10 cellular contexts compared by ENCODE assay signal in the genomic region with DNA sequence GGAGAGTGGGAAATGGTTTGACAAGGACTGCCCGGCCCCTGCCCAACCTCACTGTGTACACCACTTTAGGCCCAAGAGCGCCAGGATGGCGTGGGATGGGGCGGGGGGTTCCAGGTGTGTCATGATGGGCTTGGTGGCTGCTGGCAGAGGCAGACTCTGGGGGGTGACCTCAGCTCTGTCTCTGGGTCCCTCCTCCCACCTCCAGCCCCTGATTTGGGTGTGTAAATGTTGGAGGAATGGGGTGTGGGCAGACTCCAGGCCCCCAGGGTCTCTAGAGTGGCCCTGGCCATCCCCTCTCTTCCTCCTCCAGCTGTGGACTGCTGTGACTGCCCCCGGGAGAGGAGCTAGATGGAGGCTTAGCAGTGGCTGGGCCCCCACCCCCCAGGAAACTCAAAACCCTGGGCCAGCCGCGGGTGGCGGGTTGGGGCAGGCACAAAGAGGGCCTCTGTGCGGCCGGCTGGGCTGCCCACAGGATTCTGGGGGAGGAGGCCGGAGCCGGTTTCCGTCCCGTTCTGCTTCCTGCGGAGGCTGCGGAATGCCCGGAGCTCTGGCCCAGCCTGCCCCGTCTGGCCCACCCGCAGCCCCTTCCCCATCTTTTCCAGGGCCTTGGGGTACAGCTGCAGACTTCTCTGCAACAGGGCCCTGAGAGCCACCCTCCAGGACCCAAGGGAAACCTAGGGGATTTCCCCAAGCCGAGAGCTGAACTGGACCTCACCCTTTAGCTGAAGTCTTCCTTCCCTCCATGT. TPM values are rescaled to one million over a fixed set of nuclear protein-coding genes. Genes with fewer than 3 reads are reported as not detected.
DNase-seq lines count a peak whose midpoint lies in the region; ATAC-seq, FAIRE-seq and TF ChIP-seq lines count a peak whose summit lies in the region.
"Had no signal": no experiment of that assay in that cellular context is flagged by ENCODE, and none has a peak within 500 bp of the region (broad histone marks: within the 10 kb centered on the region; RNA-seq: fewer than 3 reads in every experiment).

No MANE protein-coding gene starts in this region.

- H3K36me3 Mint-ChIP-seq in stimulated activated naive CD8-positive, alpha-beta T cell treated with anti-CD3 and anti-CD28 coated beads, Interleukin-15, Interleukin-2, amounts not matched to agents 100 ng/mL and 50 ng/mL, for 24 hours (ENCODE audit: low read depth), result no peaks in the 10 kb centered on the region
- H3K36me3 Mint-ChIP-seq in activated T-cell treated with anti-CD3 and anti-CD28 coated beads, Interleukin-2, amount 50 U/mL, for 4 hours (ENCODE audit: insufficient read depth), result no peaks in the 10 kb centered on the region
- H3K36me3 Mint-ChIP-seq: activated naive CD4-positive, alpha-beta T cell treated with anti-CD3 and anti-CD28 coated beads, Interleukin-2, amount 50 U/mL, for 24 hours had no signal

- no peak overlapping the region for H3K27ac Mint-ChIP-seq in stimulated activated naive CD8-positive, alpha-beta T cell treated with anti-CD3 and anti-CD28 coated beads, Interleukin-15, Interleukin-2, amounts not matched to agents 100 ng/mL and 50 ng/mL, for 24 hours

- H3K4me3 ChIP-seq in bronchial epithelial cell (ENCODE audit: low read depth, low read length) (no peak overlapping the region), mucosa of rectum (ENCODE audit: low read length in 2 of 2) (no peak overlapping the region)

- no peak for TF ChIP-seq CTCF in bronchial epithelial cell (IDR thresholded peaks at IDR 0.05; ENCODE audit: insufficient read depth, low read length, severe bottlenecking)

- no peaks in the 10 kb centered on the region for H3K9me3 ChIP-seq in mucosa of rectum (ENCODE audit: control insufficient read depth in 2 of 2, low read length in 2 of 2)

- no peak for FAIRE-seq in bronchial epithelial cell (lab: Jason Lieb, UNC)

- H3K4me3 Mint-ChIP-seq in stimulated activated naive CD8-positive, alpha-beta T cell treated with anti-CD3 and anti-CD28 coated beads, Interleukin-15, Interleukin-2, amounts not matched to agents 100 ng/mL and 50 ng/mL, for 24 hours, result peak overlapping the region; percentile 77
- no peak overlapping the region for H3K4me3 Mint-ChIP-seq in activated T-cell treated with anti-CD3 and anti-CD28 coated beads, Interleukin-2, amount 50 U/mL, for 4 hours

- DNase-seq in stimulated activated naive CD8-positive, alpha-beta T cell treated with anti-CD3 and anti-CD28 coated beads, Interleukin-15, Interleukin-2, amounts not matched to agents 100 U/mL and 50 U/mL, for 24 hours, result no peak
- DNase-seq in bronchial epithelial cell (ENCODE audit: low read depth) (peak; percentile 29), COR-L47 (lab: John Stamatoyannopoulos, UW) (no peak)
- no peak for DNase-seq in stimulated activated CD4-positive, alpha-beta T cell treated with anti-CD3 and anti-CD28 coated beads, Interleukin-4, amount 100 ng/mL, for 1 hour
- DNase-seq in activated T-cell treated with anti-CD3 and anti-CD28 coated beads, Interleukin-2, amount 50 U/mL, for 4 hours, result no peak
- DNase-seq: AML-193 had no signal

- H3K36me3 ChIP-seq in bronchial epithelial cell (ENCODE audit: control insufficient read depth, insufficient read depth, low read length), result no peaks in the 10 kb centered on the region
- H3K36me3 ChIP-seq in mucosa of rectum (ENCODE audit: control insufficient read depth in 2 of 2, insufficient read depth in 2 of 2, low read length in 2 of 2), result no peaks in the 10 kb centered on the region

- no peaks in the 10 kb centered on the region for H3K9me3 Mint-ChIP-seq in stimulated activated naive CD8-positive, alpha-beta T cell treated with anti-CD3 and anti-CD28 coated beads, Interleukin-15, Interleukin-2, amounts not matched to agents 100 ng/mL and 50 ng/mL, for 24 hours
- H3K9me3 Mint-ChIP-seq in activated T-cell treated with anti-CD3 and anti-CD28 coated beads, Interleukin-2, amount 50 U/mL, for 4 hours, result no peaks in the 10 kb centered on the region
- H3K9me3 Mint-ChIP-seq: activated naive CD4-positive, alpha-beta T cell treated with anti-CD3 and anti-CD28 coated beads, Interleukin-2, amount 50 U/mL, for 24 hours had no signal

- H3K4me1 ChIP-seq in mucosa of rectum (ENCODE audit: control insufficient read depth in 2 of 2, insufficient read depth in 2 of 2, low read length in 2 of 2), result peaks cover 27 to 42% of the 10 kb centered on the region in 2 donors

- no peak for ATAC-seq in stimulated activated naive CD8-positive, alpha-beta T cell treated with anti-CD3 and anti-CD28 coated beads, Interleukin-15, Interleukin-2, amounts not matched to agents 100 U/mL and 50 U/mL, for 24 hours
- ATAC-seq in GM18868 (IDR thresholded peaks at IDR 0.05; ENCODE audit: unreplicated experiment), result no peak
- ATAC-seq in activated T-cell treated with anti-CD3 and anti-CD28 coated beads, Interleukin-2, amount 50 U/mL, for 4 hours, result no peak

- peak overlapping the region in 1 of 2 donors; percentile 28 for H3K9ac ChIP-seq in mucosa of rectum (ENCODE audit: low read depth in 1 of 2, low read length in 2 of 2)

- peak overlapping the region; percentile 38 to 79 for H3K27ac ChIP-seq in mucosa of rectum (ENCODE audit: low read depth in 2 of 2, low read length in 2 of 2)

- no peaks in the 10 kb centered on the region for H3K27me3 ChIP-seq in bronchial epithelial cell (ENCODE audit: control insufficient read depth, insufficient read depth, low read length)
- no peaks in the 10 kb centered on the region for H3K27me3 ChIP-seq in mucosa of rectum (ENCODE audit: control insufficient read depth in 2 of 2, insufficient read depth in 2 of 2, low read length in 2 of 2)

- H3K4me1 Mint-ChIP-seq in stimulated activated naive CD8-positive, alpha-beta T cell treated with anti-CD3 and anti-CD28 coated beads, Interleukin-15, Interleukin-2, amounts not matched to agents 100 ng/mL and 50 ng/mL, for 24 hours (ENCODE audit: low read depth), result peaks cover 50% of the 10 kb centered on the region
- H3K4me1 Mint-ChIP-seq in activated T-cell treated with anti-CD3 and anti-CD28 coated beads, Interleukin-2, amount 50 U/mL, for 4 hours (ENCODE audit: low read depth), result peaks cover 42% of the 10 kb centered on the region

- H3K27me3 Mint-ChIP-seq in stimulated activated naive CD8-positive, alpha-beta T cell treated with anti-CD3 and anti-CD28 coated beads, Interleukin-15, Interleukin-2, amounts not matched to agents 100 ng/mL and 50 ng/mL, for 24 hours, result no peaks in the 10 kb centered on the region
- H3K27me3 Mint-ChIP-seq in activated T-cell treated with anti-CD3 and anti-CD28 coated beads, Interleukin-2, amount 50 U/mL, for 4 hours (ENCODE audit: low read depth), result no peaks in the 10 kb centered on the region
- H3K27me3 Mint-ChIP-seq: activated naive CD4-positive, alpha-beta T cell treated with anti-CD3 and anti-CD28 coated beads, Interleukin-2, amount 50 U/mL, for 24 hours had no signal

RNA-seq across cellular contexts. Expression of a gene that starts 23.1 kb away (rescaled TPM):
- total RNA-seq in bronchial epithelial cell, result 6.1 and 27.4 TPM in 2 replicates
- 1 to 10 TPM; 1.2 to 3.3 (median 1.4) TPM for total RNA-seq in activated T-cell treated with anti-CD3 and anti-CD28 coated beads, Interleukin-2, amount 50 U/mL, for 4 hours
